31 cellular contexts compared by ENCODE assay signal in genomic region chr3:14295777-14296176, GRCh38.
DNase-seq lines count a peak whose midpoint lies in the region; ATAC-seq and TF ChIP-seq lines count a peak whose summit lies in the region.
"Had no signal": no experiment of that assay in that cellular context is flagged by ENCODE, and none has a peak within 500 bp of the region (broad histone marks: within the 10 kb centered on the region; RNA-seq: fewer than 3 reads in every experiment).

No MANE protein-coding gene starts in this region.

- H3K4me3 ChIP-seq in Caco-2 (ENCODE audit: low read depth, low read length): peak overlapping the region; percentile 21
- no peak overlapping the region for H3K4me3 ChIP-seq in hepatocyte
- no peak overlapping the region for H3K4me3 ChIP-seq in prostate gland
- H3K4me3 ChIP-seq: body of pancreas, dorsolateral prefrontal cortex, gastrocnemius medialis, PC-9 had no signal

- intact Hi-C loops in Caco-2 (cut with micrococcal nuclease; ENCODE audit: unreplicated experiment) (loop anchor here (1.0 to 10.0 kb wide), 2 partner anchors 21 to 109 kb away; partner anchors contain the start of gene SLC6A6), prostate gland (cut with DNase I) (no loop called here)
- intact Hi-C loops in activated T-helper 2 cell treated with anti-CD3 and anti-CD28 coated beads, Interferon-gamma antibody, Interleukin-2, Interleukin-4, amounts not matched to agents 10 μg/mL and 5 μg/mL and 100 μg/mL, durations not matched to agents 14 hours and 24 hours and 36 hours (cut with micrococcal nuclease): no loop called here

- H3K4me2 ChIP-seq in hepatocyte: peak overlapping the region; percentile 45
- H3K4me2 ChIP-seq: PC-9 had no signal

- TF ChIP-seq POLR2A in prostate gland (IDR thresholded peaks at IDR 0.05): no peak

- H3K27ac Mint-ChIP-seq in Caco-2 (ENCODE audit: unreplicated experiment): peak overlapping the region; percentile 97
- H3K27ac Mint-ChIP-seq in activated T-helper 2 cell treated with anti-CD3 and anti-CD28 coated beads, Interferon-gamma antibody, Interleukin-2, Interleukin-4, amounts not matched to agents 10 μg/mL and 5 μg/mL and 100 μg/mL, durations not matched to agents 14 hours and 24 hours and 36 hours: no peak overlapping the region
- H3K27ac Mint-ChIP-seq: activated CD4-positive, alpha-beta T cell treated with anti-CD3 and anti-CD28 coated beads, Interleukin-2, amount 10 ng/mL, durations not matched to agents 7 days and 5 days; activated CD8-positive, alpha-beta memory T cell treated with anti-CD3 and anti-CD28 coated beads, Interleukin-2, amount 10 ng/mL, durations not matched to agents 7 days and 5 days; CD8-positive, alpha-beta memory T cell; nephron progenitor cell; WTC11 had no signal

- peak overlapping the region; percentile 87 for H3K27ac ChIP-seq in hepatocyte
- peak overlapping the region in 1 of 2 donors; percentile 63 for H3K27ac ChIP-seq in prostate gland
- H3K27ac ChIP-seq: body of pancreas, dorsolateral prefrontal cortex, gastrocnemius medialis, PC-9 had no signal

- DNase-seq in Caco-2 (no peak), LoVo (ENCODE audit: low spot score) (peak; percentile 70), hepatocyte (ENCODE audit: low spot score) (no peak), prostate gland (ENCODE audit: low spot score) (peak; percentile 36), NCI-H345 treated with DMSO at 0.1 percent for 48 hours (lab: John Stamatoyannopoulos, UW; ENCODE audit: unreplicated experiment) (no peak)
- no peak for DNase-seq in activated T-helper 2 cell treated with anti-CD3 and anti-CD28 coated beads, Interferon-gamma antibody, Interleukin-2, Interleukin-4, amounts not matched to agents 10 μg/mL and 5 μg/mL and 100 μg/mL, durations not matched to agents 14 hours and 24 hours and 36 hours (ENCODE audit: low spot score)
- DNase-seq: activated CD4-positive, alpha-beta T cell treated with anti-CD3 and anti-CD28 coated beads, Interleukin-2, amount 10 ng/mL, durations not matched to agents 7 days and 5 days; activated CD8-positive, alpha-beta memory T cell treated with anti-CD3 and anti-CD28 coated beads, Interleukin-2, amount 10 ng/mL, durations not matched to agents 7 days and 5 days; activated naive CD4-positive, alpha-beta T cell; activated T-cell treated with anti-CD3 and anti-CD28 coated beads, Interleukin-2, amount 50 U/mL, for 48 hours; BE2C; body of pancreas; CD8-positive, alpha-beta memory T cell; cerebellar nuclear complex; DMS79; dorsolateral prefrontal cortex; gastrocnemius medialis; H7; midbrain; NCI-H1694; NCI-H510A; nephron progenitor cell; NK-92 treated with Interleukin-12 subunit alpha and Interleukin-12 subunit beta, amount 100 ng/mL, for 24 hours; PC-9; posterior cingulate gyrus; SHP77 treated with DMSO at 0.1 percent for 48 hours; stimulated activated naive CD8-positive, alpha-beta T cell treated with anti-CD3 and anti-CD28 coated beads, Interleukin-15, Interleukin-2, amounts not matched to agents 100 U/mL and 50 U/mL, for 24 hours; T-helper 9 cell had no signal

- H3K9me3 Mint-ChIP-seq in Caco-2 (ENCODE audit: unreplicated experiment): peaks cover 9% of the 10 kb centered on the region
- H3K9me3 Mint-ChIP-seq in activated T-helper 2 cell treated with anti-CD3 and anti-CD28 coated beads, Interferon-gamma antibody, Interleukin-2, Interleukin-4, amounts not matched to agents 10 μg/mL and 5 μg/mL and 100 μg/mL, durations not matched to agents 14 hours and 24 hours and 36 hours: no peaks in the 10 kb centered on the region
- H3K9me3 Mint-ChIP-seq: activated CD4-positive, alpha-beta T cell treated with anti-CD3 and anti-CD28 coated beads, Interleukin-2, amount 10 ng/mL, durations not matched to agents 7 days and 5 days; CD8-positive, alpha-beta memory T cell had no signal

- no TSS peak for BruUV-seq in Caco-2 (replicated peaks; lab: Mats Ljungman, UMichigan)

- H2AFZ ChIP-seq in hepatocyte: no peak overlapping the region
- H2AFZ ChIP-seq: PC-9 had no signal

- H3K36me3 Mint-ChIP-seq in Caco-2 (ENCODE audit: insufficient read depth, unreplicated experiment): peaks cover 17% of the 10 kb centered on the region
- no peaks in the 10 kb centered on the region for H3K36me3 Mint-ChIP-seq in activated T-helper 2 cell treated with anti-CD3 and anti-CD28 coated beads, Interferon-gamma antibody, Interleukin-2, Interleukin-4, amounts not matched to agents 10 μg/mL and 5 μg/mL and 100 μg/mL, durations not matched to agents 14 hours and 24 hours and 36 hours (ENCODE audit: low read depth)
- H3K36me3 Mint-ChIP-seq: activated CD8-positive, alpha-beta memory T cell treated with anti-CD3 and anti-CD28 coated beads, Interleukin-2, amount 10 ng/mL, durations not matched to agents 7 days and 5 days; CD8-positive, alpha-beta memory T cell had no signal

- CTCF ChIA-PET in Caco-2 (lab: Charles Lee): interaction anchor here (0.6 to 1.6 kb wide), 11 partner anchors 16 to 130 kb away, joined by 3 to 22 read pairs (median 4); partner anchors contain the start of gene SLC6A6

- no peaks in the 10 kb centered on the region for H3K27me3 Mint-ChIP-seq in Caco-2 (ENCODE audit: insufficient read depth, unreplicated experiment)
- peaks cover 8% of the 10 kb centered on the region for H3K27me3 Mint-ChIP-seq in activated T-helper 2 cell treated with anti-CD3 and anti-CD28 coated beads, Interferon-gamma antibody, Interleukin-2, Interleukin-4, amounts not matched to agents 10 μg/mL and 5 μg/mL and 100 μg/mL, durations not matched to agents 14 hours and 24 hours and 36 hours (ENCODE audit: low read depth)

- POLR2A ChIA-PET in Caco-2 (lab: Charles Lee): interaction anchor here (0.7 to 1.0 kb wide), 4 partner anchors 21 to 356 kb away, joined by 3 to 4 read pairs (median 4); partner anchors contain the start of gene CCDC174

- peaks cover 7% of the 10 kb centered on the region for H3K9me3 ChIP-seq in Caco-2
- H3K9me3 ChIP-seq in hepatocyte (ENCODE audit: low read depth): no peaks in the 10 kb centered on the region
- no peaks in the 10 kb centered on the region for H3K9me3 ChIP-seq in prostate gland
- H3K9me3 ChIP-seq: BE2C, body of pancreas, gastrocnemius medialis had no signal

- no peaks in the 10 kb centered on the region for H3K27me3 ChIP-seq in Caco-2 (replicated peaks; ENCODE audit: control insufficient read depth, insufficient read depth, low read length)
- H3K27me3 ChIP-seq in hepatocyte: no peaks in the 10 kb centered on the region
- H3K27me3 ChIP-seq in prostate gland (replicated peaks; ENCODE audit: insufficient read depth): no peaks in the 10 kb centered on the region
- H3K27me3 ChIP-seq: BE2C, dorsolateral prefrontal cortex, gastrocnemius medialis had no signal

- H3K4me1 ChIP-seq in Caco-2 (peaks cover 64% of the 10 kb centered on the region), hepatocyte (ENCODE audit: insufficient read depth) (peaks cover 22% of the 10 kb centered on the region), prostate gland (replicated peaks) (peaks cover 15% of the 10 kb centered on the region)
- H3K4me1 ChIP-seq: BE2C had no signal

- H4K20me1 ChIP-seq in hepatocyte (ENCODE audit: insufficient read depth, poor library complexity, severe bottlenecking): no peaks in the 10 kb centered on the region

- peaks cover 31% of the 10 kb centered on the region for H3K4me1 Mint-ChIP-seq in Caco-2 (ENCODE audit: low read depth, unreplicated experiment)
- no peaks in the 10 kb centered on the region for H3K4me1 Mint-ChIP-seq in activated T-helper 2 cell treated with anti-CD3 and anti-CD28 coated beads, Interferon-gamma antibody, Interleukin-2, Interleukin-4, amounts not matched to agents 10 μg/mL and 5 μg/mL and 100 μg/mL, durations not matched to agents 14 hours and 24 hours and 36 hours (ENCODE audit: low read depth)

- H3K36me3 ChIP-seq in Caco-2 (ENCODE audit: control insufficient read depth, insufficient read depth, low read length) (no peaks in the 10 kb centered on the region), hepatocyte (replicated peaks; ENCODE audit: insufficient read depth, low read depth) (no peaks in the 10 kb centered on the region), prostate gland (no peaks in the 10 kb centered on the region)
- H3K36me3 ChIP-seq: BE2C, gastrocnemius medialis had no signal

- peak overlapping the region; percentile 64 for H3K4me3 Mint-ChIP-seq in Caco-2 (ENCODE audit: unreplicated experiment)
- H3K4me3 Mint-ChIP-seq in activated T-helper 2 cell treated with anti-CD3 and anti-CD28 coated beads, Interferon-gamma antibody, Interleukin-2, Interleukin-4, amounts not matched to agents 10 μg/mL and 5 μg/mL and 100 μg/mL, durations not matched to agents 14 hours and 24 hours and 36 hours (ENCODE audit: low read depth): no peak overlapping the region
- H3K4me3 Mint-ChIP-seq: activated CD4-positive, alpha-beta T cell treated with anti-CD3 and anti-CD28 coated beads, Interleukin-2, amount 10 ng/mL, durations not matched to agents 7 days and 5 days; activated CD8-positive, alpha-beta memory T cell treated with anti-CD3 and anti-CD28 coated beads, Interleukin-2, amount 10 ng/mL, durations not matched to agents 7 days and 5 days; CD8-positive, alpha-beta memory T cell; nephron progenitor cell; WTC11 had no signal

- ATAC-seq in GM18517 (IDR thresholded peaks at IDR 0.05; ENCODE audit: unreplicated experiment) (no peak), GM18511 (IDR thresholded peaks at IDR 0.05; ENCODE audit: unreplicated experiment) (no peak)
- ATAC-seq: activated CD8-positive, alpha-beta memory T cell treated with anti-CD3 and anti-CD28 coated beads, Interleukin-2, amount 10 ng/mL, durations not matched to agents 7 days and 5 days; body of pancreas; gastrocnemius medialis; stimulated activated naive CD8-positive, alpha-beta T cell treated with anti-CD3 and anti-CD28 coated beads, Interleukin-15, Interleukin-2, amounts not matched to agents 100 U/mL and 50 U/mL, for 24 hours; WTC11 had no signal

- WGBS in hepatocyte (ENCODE audit: low lambda C conversion rate, missing lambda C conversion rate): 78% methylated on average over 4 of the region's 4 CpGs
- 53% methylated on average over 4 of the region's 4 CpGs for whole genome bisulfite sequencing in prostate gland

- H3K79me2 ChIP-seq in hepatocyte: no peaks in the 10 kb centered on the region

- TF ChIP-seq CTCF in Caco-2 (IDR thresholded peaks at IDR 0.05; ENCODE audit: insufficient read depth in 1 of 2, low read depth in 1 of 2, low read length in 1 of 2, severe bottlenecking in 1 of 2, unreplicated experiment in 1 of 2): no peak
- TF ChIP-seq CTCF in hepatocyte (IDR thresholded peaks at IDR 0.05; ENCODE audit: poor library complexity): no peak
- TF ChIP-seq CTCF in prostate gland (IDR thresholded peaks at IDR 0.05): no peak

- no peaks in the 10 kb centered on the region for H3K9me2 ChIP-seq in hepatocyte (replicated peaks; ENCODE audit: insufficient read depth)

Comparison
In these comparisons a context has a peak if more than half of its experiments do, and no peak if none do; other contexts are left out.
1. DNase-seq: peak in LoVo (single experiment) and prostate gland (single experiment); none in Caco-2 (0 of 2), hepatocyte (single experiment), activated T-helper 2 cell treated with anti-CD3 and anti-CD28 coated beads, Interferon-gamma antibody, Interleukin-2, Interleukin-4, amounts not matched to agents 10 μg/mL and 5 μg/mL and 100 μg/mL, durations not matched to agents 14 hours and 24 hours and 36 hours (single experiment) and NCI-H345 treated with DMSO at 0.1 percent for 48 hours (single experiment).